Comparison of ENCODE assay signal across 8 cellular contexts in genomic region chr14:100374270-100374669, GRCh38. TPM values are rescaled to one million over a fixed set of nuclear protein-coding genes. Genes with fewer than 3 reads are reported as not detected.
A peak's percentile ranks its signal among the peaks of the same experiment; 100 is the strongest.
DNase-seq lines count a peak whose midpoint lies in the region; ATAC-seq, FAIRE-seq and TF ChIP-seq lines count a peak whose summit lies in the region.

No MANE protein-coding gene starts in this region.

- no peak for FAIRE-seq in endothelial cell of umbilical vein (lab: Jason Lieb, UNC)

- dilution Hi-C loops in endothelial cell of umbilical vein (cut with MboI; ENCODE audit: extremely low pct_ligation_motif_present, low sequenced_read_pairs): no loop called here

- H3K79me2 ChIP-seq in PC-3 (ENCODE audit: low read length) (peaks cover 25% of the 10 kb centered on the region), endothelial cell of umbilical vein (ENCODE audit: control insufficient read depth, insufficient read depth, low read length) (peaks cover 14% of the 10 kb centered on the region), parathyroid adenoma (no peaks in the 10 kb centered on the region)

- H3F3A ChIP-seq in PC-3 (ENCODE audit: low read length, unreplicated experiment): no peaks in the 10 kb centered on the region

- CTCF ChIA-PET in PC-3 (lab: Charles Lee) (no interaction called here), endothelial cell of umbilical vein (lab: Charles Lee) (interaction anchor here (1.3 to 2.2 kb wide), 5 partner anchors 8 to 89 kb away, joined by 3 to 16 read pairs (median 8); no protein-coding TSS in a partner anchor), HEK293T (lab: Yijun Ruan, JAX) (no interaction called here)

- no peaks in the 10 kb centered on the region for H3K9me3 ChIP-seq in ES-I3 (ENCODE audit: control insufficient read depth, insufficient read depth, low read length)
- no peaks in the 10 kb centered on the region for H3K9me3 ChIP-seq in PC-3 (ENCODE audit: low read length)
- no peaks in the 10 kb centered on the region for H3K9me3 ChIP-seq in endothelial cell of umbilical vein (replicated peaks; ENCODE audit: control insufficient read depth, insufficient read depth, low read length)
- no peaks in the 10 kb centered on the region for H3K9me3 ChIP-seq in parathyroid adenoma (ENCODE audit: control insufficient read depth, low read length)

- TF ChIP-seq POLR2A in endothelial cell of umbilical vein (IDR thresholded peaks at IDR 0.05; ENCODE audit: low read depth, low read length): no peak

- no TSS peak for BruUV-seq in PC-3 (replicated peaks; lab: Mats Ljungman, UMichigan)
- BruUV-seq in endothelial cell of umbilical vein (replicated peaks; lab: Mats Ljungman, UMichigan): no TSS peak

- ATAC-seq in PC-3 (no peak), GM21526 (IDR thresholded peaks at IDR 0.05; ENCODE audit: low FRiP score, unreplicated experiment) (no peak)

- DNase-seq in PC-3 (no peak), endothelial cell of umbilical vein (ENCODE audit: low read depth, low spot score) (no peak), NCI-H2171 (lab: John Stamatoyannopoulos, UW) (no peak), HEK293T (ENCODE audit: extremely low spot score) (no peak)
- no peak for DNase-seq in stimulated activated CD4-positive, alpha-beta T cell treated with anti-CD3 and anti-CD28 coated beads, Interleukin-1b, Interleukin-23, amount 100 ng/mL, for 48 hours

- no peaks in the 10 kb centered on the region for H3K27me3 ChIP-seq in PC-3 (ENCODE audit: low read length)
- H3K27me3 ChIP-seq in endothelial cell of umbilical vein (ENCODE audit: control insufficient read depth in 2 of 2, insufficient read depth in 2 of 2, low read length in 2 of 2): no peaks in the 10 kb centered on the region
- H3K27me3 ChIP-seq in parathyroid adenoma (ENCODE audit: control insufficient read depth, insufficient read depth, low read length): no peaks in the 10 kb centered on the region

- intact Hi-C loops in PC-3 (cut with micrococcal nuclease) (no loop called here), endothelial cell of umbilical vein (cut with micrococcal nuclease) (no loop called here)

- H3K27ac ChIP-seq in PC-3 (ENCODE audit: low read length): no peak overlapping the region
- peak overlapping the region; percentile 88 for H3K27ac ChIP-seq in endothelial cell of umbilical vein (ENCODE audit: insufficient read depth, low read depth, low read length)
- H3K27ac ChIP-seq in parathyroid adenoma: no peak overlapping the region

- H3K4me1 ChIP-seq in ES-I3 (ENCODE audit: insufficient read depth, low read length) (peaks cover 22% of the 10 kb centered on the region), PC-3 (ENCODE audit: insufficient read depth, low read length) (peaks cover 21% of the 10 kb centered on the region), endothelial cell of umbilical vein (ENCODE audit: control insufficient read depth, extremely low read depth, insufficient read depth, low read length) (peaks cover 41% of the 10 kb centered on the region), parathyroid adenoma (peaks cover 6% of the 10 kb centered on the region)

- H3K4me2 ChIP-seq in PC-3 (ENCODE audit: low read length): peak overlapping the region; percentile 97; the same call in 1 of the 2 replicates
- H3K4me2 ChIP-seq in endothelial cell of umbilical vein (ENCODE audit: insufficient read depth, low read length): peak overlapping the region; percentile 99
- H3K4me2 ChIP-seq in parathyroid adenoma (ENCODE audit: low read length): no peak overlapping the region

- POLR2A ChIA-PET in PC-3 (lab: Charles Lee; ENCODE audit: unreplicated experiment): no interaction called here
- POLR2A ChIA-PET in endothelial cell of umbilical vein (lab: Charles Lee): interaction anchor here (1.4 kb wide), 1 partner anchor 13 kb away, joined by 18 read pairs; no protein-coding TSS in a partner anchor
- POLR2A ChIA-PET in HEK293T (lab: Yijun Ruan, JAX): interaction anchor here (1.7 kb wide), 1 partner anchor 11 kb away, joined by 7 read pairs; no protein-coding TSS in a partner anchor

- TF ChIP-seq CTCF in PC-3 (conservative IDR thresholded peaks at IDR 0.05; ENCODE audit: low read depth, low read length): no peak
- TF ChIP-seq CTCF in endothelial cell of umbilical vein (IDR thresholded peaks at IDR 0.05; ENCODE audit: extremely low read depth in 1 of 2, insufficient read depth in 1 of 2, low read depth in 1 of 2, low read length in 2 of 2): no peak
- TF ChIP-seq CTCF in parathyroid adenoma (IDR thresholded peaks at IDR 0.05): no peak

- H3K9me1 ChIP-seq in endothelial cell of umbilical vein (replicated peaks; ENCODE audit: control insufficient read depth, extremely low read depth, insufficient read depth, low read length): no peaks in the 10 kb centered on the region

- H3K36me3 ChIP-seq in ES-I3 (ENCODE audit: insufficient read depth, low read length) (peaks cover 8% of the 10 kb centered on the region), PC-3 (ENCODE audit: low read depth, low read length) (no peaks in the 10 kb centered on the region), endothelial cell of umbilical vein (ENCODE audit: control insufficient read depth in 2 of 2, extremely low read depth in 1 of 2, insufficient read depth in 2 of 2, low read length in 2 of 2) (no peaks in the 10 kb centered on the region), parathyroid adenoma (ENCODE audit: control insufficient read depth, insufficient read depth, low read length) (no peaks in the 10 kb centered on the region)

- H2AFZ ChIP-seq in PC-3 (ENCODE audit: low read length): no peak overlapping the region
- H2AFZ ChIP-seq in endothelial cell of umbilical vein (ENCODE audit: low read depth, low read length): no peak overlapping the region
- H2AFZ ChIP-seq in parathyroid adenoma: no peak overlapping the region

- H4K20me1 ChIP-seq in PC-3 (ENCODE audit: low read length) (no peaks in the 10 kb centered on the region), endothelial cell of umbilical vein (replicated peaks; ENCODE audit: control insufficient read depth, extremely low read depth, insufficient read depth, low read length) (no peaks in the 10 kb centered on the region)

- H3K9me2 ChIP-seq in PC-3 (replicated peaks; ENCODE audit: low read length): no peaks in the 10 kb centered on the region

- H3K9ac ChIP-seq in ES-I3 (ENCODE audit: low read depth, low read length) (peak overlapping the region; percentile 93), PC-3 (ENCODE audit: low read length) (no peak overlapping the region), endothelial cell of umbilical vein (replicated peaks; ENCODE audit: extremely low read depth, insufficient read depth, low read length) (peak overlapping the region; percentile 95), parathyroid adenoma (no peak overlapping the region)

- H3K4me3 ChIP-seq in PC-3 (ENCODE audit: low read length): no peak overlapping the region
- peak overlapping the region in 2 of 3 experiments; percentile 62 to 94 for H3K4me3 ChIP-seq in endothelial cell of umbilical vein (replicated peaks in 1 of 3; ENCODE audit: insufficient read depth in 1 of 3, low read depth in 1 of 3, low read length in 3 of 3)
- peak overlapping the region; percentile 83 for H3K4me3 ChIP-seq in parathyroid adenoma (ENCODE audit: low read depth, low read length)

TF ChIP-seq in endothelial cell of umbilical vein, 7 proteins besides CTCF, POLR2A, EP300 and RAD21:
- TF ChIP-seq MYC (IDR thresholded peaks at IDR 0.05; ENCODE audit: low read depth, low read length) (no peak), FOS (IDR thresholded peaks at IDR 0.05; ENCODE audit: borderline replicate concordance, insufficient read depth, low read length) (no peak), JUN (IDR thresholded peaks at IDR 0.05; ENCODE audit: borderline replicate concordance, insufficient read depth, insufficient read length, low read depth) (no peak)

TF ChIP-seq in HEK293T, 16 proteins besides CTCF, POLR2A, EP300 and RAD21:
- TF ChIP-seq ARNT (IDR thresholded peaks at IDR 0.05) (no peak), ELF4 (IDR thresholded peaks at IDR 0.05) (no peak), SP1 (IDR thresholded peaks at IDR 0.05) (no peak), HDGF (IDR thresholded peaks at IDR 0.05; ENCODE audit: borderline replicate concordance) (no peak), BHLHE40 (IDR thresholded peaks at IDR 0.05; ENCODE audit: borderline replicate concordance) (no peak)
TF ChIP-seq in HEK293T: peak in this region for 0.

RNA-seq across cellular contexts. Expression of gene WDR25, which starts 2.0 kb away (rescaled TPM):
- total RNA-seq in PC-3 (2014; rRNA removed) (8.3 and 13.0 TPM in 2 replicates), endothelial cell of umbilical vein (9.8 and 10.4 TPM in 2 replicates)
- 25.1 and 32.3 TPM in 2 replicates for polyA plus RNA-seq in endothelial cell of umbilical vein
- polyA plus RNA-seq in endothelial cell of umbilical vein (2011; cell fraction: cytosol; rRNA removed): 16.8 and 17.9 TPM in 2 replicates
- 10.2 and 15.0 TPM in 2 replicates for polyA plus RNA-seq in endothelial cell of umbilical vein (2011; cell fraction: nucleus; rRNA removed)
- 13.7 and 14.0 TPM in 2 replicates for polyA plus RNA-seq in endothelial cell of umbilical vein (2012)
- polyA minus RNA-seq in endothelial cell of umbilical vein: 15.2 and 16.2 TPM in 2 replicates
- polyA minus RNA-seq in endothelial cell of umbilical vein (2011; cell fraction: cytosol; rRNA and poly(A)+ RNA removed): 13.5 TPM
- 14.7 and 19.6 TPM in 2 replicates for polyA minus RNA-seq in endothelial cell of umbilical vein (2011; cell fraction: nucleus; rRNA and poly(A)+ RNA removed)

RNA-seq across cellular contexts. Expression of gene SLC25A47, which starts 51.1 kb away (rescaled TPM):
- total RNA-seq in PC-3 (2014; rRNA removed) (0.07 TPM in 1 of 2 replicates, not detected in the other), endothelial cell of umbilical vein (not detected in 2 replicates)
- polyA plus RNA-seq in endothelial cell of umbilical vein: not detected in 2 replicates
- 0.04 TPM in 1 of 2 replicates, not detected in the other for polyA plus RNA-seq in endothelial cell of umbilical vein (2011; cell fraction: cytosol; rRNA removed)
- polyA plus RNA-seq in endothelial cell of umbilical vein (2011; cell fraction: nucleus; rRNA removed): not detected in 2 replicates
- not detected in 2 replicates for polyA plus RNA-seq in endothelial cell of umbilical vein (2012)
- not detected in 2 replicates for polyA minus RNA-seq in endothelial cell of umbilical vein
- polyA minus RNA-seq in endothelial cell of umbilical vein (2011; cell fraction: cytosol; rRNA and poly(A)+ RNA removed): not detected
- polyA minus RNA-seq in endothelial cell of umbilical vein (2011; cell fraction: nucleus; rRNA and poly(A)+ RNA removed): not detected in 2 replicates

Comparison
In these comparisons a context has a peak if more than half of its experiments do, and no peak if none do; other contexts are left out.
1. H3K9ac ChIP-seq: peak in ES-I3 (single experiment) and endothelial cell of umbilical vein (single experiment); none in PC-3 (single experiment) and parathyroid adenoma (single experiment).